Comparison of ENCODE assay signal across 9 cellular contexts in genomic region chr19:3801412-3802096, GRCh38. TPM values are rescaled to one million over a fixed set of nuclear protein-coding genes. Genes with fewer than 3 reads are reported as not detected.
DNase-seq lines count a peak whose midpoint lies in the region; ATAC-seq and TF ChIP-seq lines count a peak whose summit lies in the region.
"Had no signal": no experiment of that assay in that cellular context is flagged by ENCODE, and none has a peak within 500 bp of the region (broad histone marks: within the 10 kb centered on the region; RNA-seq: fewer than 3 reads in every experiment).

No MANE protein-coding gene starts in this region.

- H2AFZ ChIP-seq in hepatocyte, result no peak overlapping the region

- no peaks in the 10 kb centered on the region for H3K9me2 ChIP-seq in hepatocyte (replicated peaks; ENCODE audit: insufficient read depth)

- H3K36me3 ChIP-seq in hepatocyte (replicated peaks; ENCODE audit: insufficient read depth, low read depth), result no peaks in the 10 kb centered on the region

- peaks cover 2% of the 10 kb centered on the region for H3K9me3 Mint-ChIP-seq in CD4-positive, alpha-beta T cell
- peaks cover 5 to 6% of the 10 kb centered on the region in 2 donors for H3K9me3 Mint-ChIP-seq in activated naive CD4-positive, alpha-beta T cell treated with anti-CD3 and anti-CD28 coated beads, Interleukin-2, amount 50 U/mL, for 72 hours

- no peak overlapping the region for H3K27ac Mint-ChIP-seq in CD4-positive, alpha-beta T cell
- peak overlapping the region in 1 of 2 donors; percentile 51 for H3K27ac Mint-ChIP-seq in activated naive CD4-positive, alpha-beta T cell treated with anti-CD3 and anti-CD28 coated beads, Interleukin-2, amount 50 U/mL, for 72 hours

- peak; percentile 32 to 54 (median 43) for DNase-seq in CD4-positive, alpha-beta T cell
- peak; percentile 49 to 75 for DNase-seq in NCI-H524 (lab: John Stamatoyannopoulos, UW)
- peak in 1 of 2 donors; percentile 52 for DNase-seq in activated naive CD4-positive, alpha-beta T cell treated with anti-CD3 and anti-CD28 coated beads, Interleukin-2, amount 50 U/mL, for 72 hours (ENCODE audit: low spot score in 2 of 2)
- DNase-seq in hepatocyte (ENCODE audit: low spot score), result no peak
- peak; percentile 26 to 35 for DNase-seq in stimulated activated CD4-positive, alpha-beta T cell treated with anti-CD3 and anti-CD28 coated beads, Interleukin-15, amount 100 ng/mL, for 1 hour (ENCODE audit: low read depth in 1 of 2, low spot score in 1 of 2)
- no peak for DNase-seq in ureter (ENCODE audit: low spot score)
- DNase-seq in LoVo (ENCODE audit: low spot score), result no peak

- 6% methylated on average over 46 of the region's 46 CpGs for WGBS in hepatocyte (ENCODE audit: low lambda C conversion rate, missing lambda C conversion rate)

- no peaks in the 10 kb centered on the region for H3K4me1 ChIP-seq in hepatocyte (ENCODE audit: insufficient read depth)

- no peaks in the 10 kb centered on the region for H3K27me3 ChIP-seq in CD4-positive, alpha-beta T cell (ENCODE audit: control insufficient read depth, insufficient read depth, low read length)
- peaks cover 35% of the 10 kb centered on the region for H3K27me3 ChIP-seq in hepatocyte

- H3K4me3 Mint-ChIP-seq in CD4-positive, alpha-beta T cell, result peak overlapping the region; percentile 78

- no peak overlapping the region for H3K4me3 ChIP-seq in hepatocyte

- POLR2A ChIA-PET in CD4-positive, alpha-beta T cell (lab: Charles Lee), result no interaction called here

- peak overlapping the region; percentile 75 for H3K4me2 ChIP-seq in hepatocyte

- no peak for TF ChIP-seq CTCF in CD4-positive, alpha-beta T cell (IDR thresholded peaks at IDR 0.05)
- TF ChIP-seq CTCF in hepatocyte (IDR thresholded peaks at IDR 0.05; ENCODE audit: poor library complexity), result peak; percentile 20

- CTCF ChIA-PET in CD4-positive, alpha-beta T cell (lab: Charles Lee), result no interaction called here

- no peaks in the 10 kb centered on the region for H4K20me1 ChIP-seq in hepatocyte (ENCODE audit: insufficient read depth, poor library complexity, severe bottlenecking)

- no peaks in the 10 kb centered on the region for H3K9me3 ChIP-seq in CD4-positive, alpha-beta T cell (ENCODE audit: control insufficient read depth, low read length)
- H3K9me3 ChIP-seq in hepatocyte (ENCODE audit: low read depth), result no peaks in the 10 kb centered on the region

- no peaks in the 10 kb centered on the region for H3K27me3 Mint-ChIP-seq in CD4-positive, alpha-beta T cell

- H3K79me2 ChIP-seq in hepatocyte, result no peaks in the 10 kb centered on the region

- peak; percentile 81 for ATAC-seq in CD4-positive, alpha-beta T cell (ENCODE audit: poor library complexity)
- peak; percentile 79 to 83 for ATAC-seq in activated naive CD4-positive, alpha-beta T cell treated with anti-CD3 and anti-CD28 coated beads, Interleukin-2, amount 50 U/mL, for 72 hours
- ATAC-seq in GM19455 (IDR thresholded peaks at IDR 0.05; ENCODE audit: unreplicated experiment), result no peak

- intact Hi-C loops in CD4-positive, alpha-beta T cell (cut with DNase I, micrococcal nuclease), result no loop called here

- H3K27ac ChIP-seq in CD4-positive, alpha-beta T cell (ENCODE audit: low read depth, low read length), result no peak overlapping the region
- no peak overlapping the region for H3K27ac ChIP-seq in hepatocyte

- peaks cover 4% of the 10 kb centered on the region for H3K36me3 Mint-ChIP-seq in CD4-positive, alpha-beta T cell (ENCODE audit: low read depth)
- H3K36me3 Mint-ChIP-seq in activated naive CD4-positive, alpha-beta T cell treated with anti-CD3 and anti-CD28 coated beads, Interleukin-2, amount 50 U/mL, for 72 hours, result peaks cover 6 to 8% of the 10 kb centered on the region in 2 donors

- H3K4me1 Mint-ChIP-seq in CD4-positive, alpha-beta T cell (ENCODE audit: low read depth), result peaks cover 21% of the 10 kb centered on the region

RNA-seq across cellular contexts. Expression of gene MATK, which starts 15.4 kb away (rescaled TPM):
- 1 to 10 TPM; 9.1 to 9.4 TPM for total RNA-seq in CD4-positive, alpha-beta T cell
- 10 to 100 TPM in 1 of 2 donors, 1 to 10 TPM in 1; 7.4 to 27.8 TPM for total RNA-seq in activated naive CD4-positive, alpha-beta T cell treated with anti-CD3 and anti-CD28 coated beads, Interleukin-2, amount 50 U/mL, for 72 hours
- total RNA-seq in hepatocyte, result not detected in 2 replicates
- 0.34 and 0.50 TPM in 2 replicates for polyA plus RNA-seq in hepatocyte
- total RNA-seq in ureter, result 1.9 TPM

RNA-seq across cellular contexts. Expression of gene RAX2, which starts 29.5 kb away (rescaled TPM):
- total RNA-seq in CD4-positive, alpha-beta T cell, result not detected
- total RNA-seq in activated naive CD4-positive, alpha-beta T cell treated with anti-CD3 and anti-CD28 coated beads, Interleukin-2, amount 50 U/mL, for 72 hours, result not detected
- total RNA-seq in hepatocyte (not detected in 2 replicates), ureter (not detected)
- polyA plus RNA-seq in hepatocyte, result 0.22 TPM in 1 of 2 replicates, not detected in the other
- total RNA-seq: dermis microvascular lymphatic vessel endothelial cell had no signal

RNA-seq across cellular contexts. Expression of gene MRPL54, which starts 39.1 kb away (rescaled TPM):
- total RNA-seq in CD4-positive, alpha-beta T cell, result 10 to 100 TPM; 68.9 to 71.1 TPM
- total RNA-seq in activated naive CD4-positive, alpha-beta T cell treated with anti-CD3 and anti-CD28 coated beads, Interleukin-2, amount 50 U/mL, for 72 hours, result 10 to 100 TPM; 15.7 to 68.7 TPM
- total RNA-seq in hepatocyte, result 39.0 and 42.2 TPM in 2 replicates
- 71.2 and 86.8 TPM in 2 replicates for polyA plus RNA-seq in hepatocyte
- total RNA-seq in ureter, result 51.7 TPM

RNA-seq across cellular contexts. Expression of gene APBA3, which starts 40.1 kb away (rescaled TPM):
- total RNA-seq in CD4-positive, alpha-beta T cell, result 10 to 100 TPM; 45.8 to 50.0 TPM
- 10 to 100 TPM; 44.6 to 61.7 TPM for total RNA-seq in activated naive CD4-positive, alpha-beta T cell treated with anti-CD3 and anti-CD28 coated beads, Interleukin-2, amount 50 U/mL, for 72 hours
- total RNA-seq in hepatocyte (20.7 and 27.1 TPM in 2 replicates), ureter (15.6 TPM)
- polyA plus RNA-seq in hepatocyte, result 25.5 and 29.0 TPM in 2 replicates

Comparison
In these comparisons a context has a peak if more than half of its experiments do, and no peak if none do; other contexts are left out.
1. DNase-seq: peak in CD4-positive, alpha-beta T cell (10 of 10), NCI-H524 (2 of 2) and stimulated activated CD4-positive, alpha-beta T cell treated with anti-CD3 and anti-CD28 coated beads, Interleukin-15, amount 100 ng/mL, for 1 hour (2 of 2); none in hepatocyte (single experiment), ureter (single experiment) and LoVo (single experiment).